ENCODE assay signal across 19 cellular contexts in genomic region chr4:145069361-145069760, GRCh38. TPM values are rescaled to one million over a fixed set of nuclear protein-coding genes. Genes with fewer than 3 reads are reported as not detected.
A peak's percentile ranks its signal among the peaks of the same experiment; 100 is the strongest.
DNase-seq lines count a peak whose midpoint lies in the region; ATAC-seq and TF ChIP-seq lines count a peak whose summit lies in the region.
"Had no signal": no experiment of that assay in that cellular context is flagged by ENCODE, and none has a peak within 500 bp of the region (broad histone marks: within the 10 kb centered on the region; RNA-seq: fewer than 3 reads in every experiment).

No MANE protein-coding gene starts in this region.

- H3K23ac ChIP-seq in mesenchymal stem cell (ENCODE audit: low read length in 2 of 2): no peak overlapping the region

- H3K27ac ChIP-seq in mesenchymal stem cell (ENCODE audit: low read length, poor library complexity, severe bottlenecking) (no peak overlapping the region), left lung (no peak overlapping the region)
- H3K27ac ChIP-seq: PC-9, vagina had no signal

- H3K4me1 ChIP-seq in mesenchymal stem cell (ENCODE audit: control insufficient read depth, insufficient read depth, low read depth, low read length) (no peaks in the 10 kb centered on the region), left lung (peaks cover 0 to 6% of the 10 kb centered on the region in 2 donors)

- H2AK5ac ChIP-seq in mesenchymal stem cell (ENCODE audit: low read length, severe bottlenecking): no peak overlapping the region

- no peaks in the 10 kb centered on the region for H3K9me3 ChIP-seq in mesenchymal stem cell (ENCODE audit: control insufficient read depth, low read length)
- H3K9me3 ChIP-seq in left lung: no peaks in the 10 kb centered on the region
- H3K9me3 ChIP-seq: vagina had no signal

- no peak overlapping the region for H2BK120ac ChIP-seq in mesenchymal stem cell (ENCODE audit: low read depth, low read length)

- ATAC-seq in left lung (no peak), GM19455 (IDR thresholded peaks at IDR 0.05; ENCODE audit: unreplicated experiment) (no peak)
- ATAC-seq: activated naive CD4-positive, alpha-beta T cell treated with anti-CD3 and anti-CD28 coated beads, Interleukin-2, amount 50 U/mL, for 72 hours had no signal

- no peak overlapping the region for H3K4ac ChIP-seq in mesenchymal stem cell (ENCODE audit: low read depth in 1 of 2, low read length in 2 of 2)

- no peak overlapping the region for H3K14ac ChIP-seq in mesenchymal stem cell (ENCODE audit: low read length in 2 of 2)

- H3K9ac ChIP-seq in mesenchymal stem cell (ENCODE audit: low read length): no peak overlapping the region

- no peak overlapping the region for H3K4me3 ChIP-seq in mesenchymal stem cell (ENCODE audit: insufficient read depth in 1 of 2, low read depth in 1 of 2, low read length in 2 of 2)
- no peak overlapping the region for H3K4me3 ChIP-seq in left lung
- H3K4me3 ChIP-seq: PC-9, vagina had no signal

- TF ChIP-seq CTCF in left lung (IDR thresholded peaks at IDR 0.05): no peak

- H3K27me3 ChIP-seq in mesenchymal stem cell (ENCODE audit: control insufficient read depth in 1 of 2, insufficient read depth in 1 of 2, low read length in 2 of 2) (no peaks in the 10 kb centered on the region), left lung (no peaks in the 10 kb centered on the region)
- H3K27me3 ChIP-seq: vagina had no signal

- no peak overlapping the region for H4K91ac ChIP-seq in mesenchymal stem cell (ENCODE audit: low read length)

- H3K4me2 ChIP-seq in mesenchymal stem cell (ENCODE audit: low read length, poor library complexity, severe bottlenecking): no peak overlapping the region
- H3K4me2 ChIP-seq: PC-9 had no signal

- WGBS in mesenchymal stem cell: 50% methylated on average over 2 of the region's 3 CpGs

- H2BK5ac ChIP-seq in mesenchymal stem cell (ENCODE audit: low read depth, low read length, poor library complexity, severe bottlenecking): no peak overlapping the region

- no peak overlapping the region for H4K8ac ChIP-seq in mesenchymal stem cell (ENCODE audit: low read length)

- H3K18ac ChIP-seq in mesenchymal stem cell (ENCODE audit: low read depth in 1 of 2, low read length in 2 of 2): no peak overlapping the region

- H2BK15ac ChIP-seq in mesenchymal stem cell (ENCODE audit: low read depth, poor library complexity, severe bottlenecking): no peak overlapping the region

- peak; percentile 76 for DNase-seq in EL
- DNase-seq in NCI-H226: peak; percentile 3
- peak; percentile 4 for DNase-seq in dermis blood vessel endothelial cell
- DNase-seq in mesenchymal stem cell: peak; percentile 63
- no peak for DNase-seq in left lung
- no peak for DNase-seq in erythroblast (lab: John Stamatoyannopoulos, UW)
- DNase-seq in activated CD4-positive, CD25-positive, alpha-beta regulatory T cell treated with anti-CD3 and anti-CD28 coated beads, Interleukin-2, amount 50 U/mL, for 72 hours: no peak
- DNase-seq: activated CD4-positive, alpha-beta memory T cell treated with anti-CD3 and anti-CD28 coated beads, Interleukin-2, amount 10 ng/mL, durations not matched to agents 7 days and 5 days; activated T-cell treated with anti-CD3 and anti-CD28 coated beads, Interleukin-2, amount 50 U/mL, for 48 hours; caudate nucleus; effector CD4-positive, alpha-beta T cell; KBM-7; NCI-H1048; NCI-H774; PC-9; stimulated activated CD4-positive, alpha-beta T cell treated with anti-CD3 and anti-CD28 coated beads, Interleukin-4, amount 100 ng/mL, for 1 hour had no signal

- H3K79me1 ChIP-seq in mesenchymal stem cell (replicated peaks; ENCODE audit: low read length, poor library complexity, severe bottlenecking): peaks cover 9% of the 10 kb centered on the region

- H2AFZ ChIP-seq in mesenchymal stem cell (ENCODE audit: low read depth, low read length): no peak overlapping the region
- H2AFZ ChIP-seq: PC-9 had no signal

- H2BK12ac ChIP-seq in mesenchymal stem cell (ENCODE audit: low read length in 2 of 2): no peak overlapping the region

- no peak for TF ChIP-seq POLR2A in erythroblast (IDR thresholded peaks at IDR 0.05; ENCODE audit: low read length)

- intact Hi-C loops in left lung (cut with DNase I): loop anchor here in 1 of 2 donors (10.0 kb wide), 1 partner anchor 895 kb away; no protein-coding TSS in a partner anchor

- peaks cover 0 to 6% of the 10 kb centered on the region in 2 experiments for H3K36me3 ChIP-seq in mesenchymal stem cell (ENCODE audit: control insufficient read depth in 1 of 2, insufficient read depth in 2 of 2, low read depth in 1 of 2, low read length in 2 of 2)
- H3K36me3 ChIP-seq in left lung: no peaks in the 10 kb centered on the region
- H3K36me3 ChIP-seq: vagina had no signal

RNA-seq across cellular contexts. Expression of gene ANAPC10, which starts 28.6 kb away (rescaled TPM):
- total RNA-seq in dermis blood vessel endothelial cell: 27.6 and 35.6 TPM in 2 replicates
- polyA plus RNA-seq in mesenchymal stem cell (2013, experiment 1 of 2): 15.9 TPM
- 16.4 TPM for polyA plus RNA-seq in mesenchymal stem cell (2013, experiment 2 of 2)
- total RNA-seq in left lung: 10 to 100 TPM; 16.0 to 22.7 TPM

RNA-seq across cellular contexts. Expression of gene ABCE1, which starts 28.8 kb away (rescaled TPM):
- total RNA-seq in dermis blood vessel endothelial cell: 197 and 253 TPM in 2 replicates
- polyA plus RNA-seq in mesenchymal stem cell (2013, experiment 1 of 2): 38.8 TPM
- polyA plus RNA-seq in mesenchymal stem cell (2013, experiment 2 of 2): 40.4 TPM
- 10 to 100 TPM; 35.1 to 65.9 TPM for total RNA-seq in left lung

Comparison
In these comparisons a context has a peak if more than half of its experiments do, and no peak if none do; other contexts are left out.
1. DNase-seq: peak in EL (single experiment), NCI-H226 (single experiment), dermis blood vessel endothelial cell (single experiment) and mesenchymal stem cell (single experiment); none in left lung (0 of 2), erythroblast (0 of 2) and activated CD4-positive, CD25-positive, alpha-beta regulatory T cell treated with anti-CD3 and anti-CD28 coated beads, Interleukin-2, amount 50 U/mL, for 72 hours (single experiment).